In genomic region chr7:145464287-145464686, GRCh38 we compare ENCODE assay signal across 25 cellular contexts.
DNase-seq lines count a peak whose midpoint lies in the region; ATAC-seq, FAIRE-seq and TF ChIP-seq lines count a peak whose summit lies in the region.
"Had no signal": no experiment of that assay in that cellular context is flagged by ENCODE, and none has a peak within 500 bp of the region (broad histone marks: within the 10 kb centered on the region; RNA-seq: fewer than 3 reads in every experiment).

No MANE protein-coding gene starts in this region.

- intact Hi-C loops in pancreas (cut with DNase I), result no loop called here

- H3K27ac ChIP-seq in pancreas, result no peak overlapping the region
- H3K27ac ChIP-seq: 22Rv1; A549; BLaER1 treated with 17β-estradiol and CSF1 and Interleukin-3, amounts not matched to agents 10 nM and 100 nM had no signal

- no peaks in the 10 kb centered on the region for H3K27me3 ChIP-seq in pancreas
- H3K27me3 ChIP-seq: BE2C; BLaER1 treated with 17β-estradiol and CSF1 and Interleukin-3, amounts not matched to agents 10 nM and 100 nM had no signal

- H3K4me1 ChIP-seq in pancreas, result no peaks in the 10 kb centered on the region
- H3K4me1 ChIP-seq: A549; BE2C; BLaER1 treated with 17β-estradiol and CSF1 and Interleukin-3, amounts not matched to agents 10 nM and 100 nM had no signal

- H3K4me3 ChIP-seq in pancreas, result no peak overlapping the region
- H3K4me3 ChIP-seq: A549; BLaER1 treated with 17β-estradiol and CSF1 and Interleukin-3, amounts not matched to agents 10 nM and 100 nM; GM23338 had no signal

- WGBS in pancreas, 2 donors, result 61 to 86% methylated on average over 1 of the region's 1 CpG

- no peak for ATAC-seq in pancreas
- no peak for ATAC-seq in GM18858 (IDR thresholded peaks at IDR 0.05; ENCODE audit: unreplicated experiment)
- no peak for ATAC-seq in GM21390 (IDR thresholded peaks at IDR 0.05; ENCODE audit: unreplicated experiment)
- ATAC-seq: A549, GM23338, HCT116 had no signal

- TF ChIP-seq CTCF in pancreas (IDR thresholded peaks at IDR 0.05), result no peak

- DNase-seq in pancreas, result no peak
- DNase-seq in LoVo (ENCODE audit: low spot score), result no peak
- DNase-seq in midbrain (lab: John Stamatoyannopoulos, UW), result no peak
- DNase-seq: ACHN; AML-193; BE2C; CD4-positive, alpha-beta T cell; CD8-positive, alpha-beta memory T cell; DMS 273 treated with DMSO at 0.1 percent for 48 hours; DMS79; EL; H9 had no signal

- peak; percentile 99 for FAIRE-seq in A204.1 (lab: Jason Lieb, UNC)
- FAIRE-seq in TTC549 (lab: Jason Lieb, UNC), result peak; percentile 91
- peak; percentile 95 for FAIRE-seq in endometrium (lab: Jason Lieb, UNC)
- peak; percentile 94 for FAIRE-seq in pancreas (lab: Jason Lieb, UNC)
- FAIRE-seq: A549, D721Med, GM12892, GM19239 had no signal

- no peaks in the 10 kb centered on the region for H3K36me3 ChIP-seq in pancreas
- H3K36me3 ChIP-seq: BE2C; BLaER1 treated with 17β-estradiol and CSF1 and Interleukin-3, amounts not matched to agents 10 nM and 100 nM had no signal

- no peaks in the 10 kb centered on the region for H3K9me3 ChIP-seq in pancreas
- H3K9me3 ChIP-seq: A549, BE2C had no signal
